ENCODE assay signal across 15 cellular contexts in genomic region chr6:118122161-118122560, GRCh38.
A peak's percentile ranks its signal among the peaks of the same experiment; 100 is the strongest.
DNase-seq lines count a peak whose midpoint lies in the region; ATAC-seq and TF ChIP-seq lines count a peak whose summit lies in the region.
"Had no signal": no experiment of that assay in that cellular context is flagged by ENCODE, and none has a peak within 500 bp of the region (broad histone marks: within the 10 kb centered on the region; RNA-seq: fewer than 3 reads in every experiment).

No MANE protein-coding gene starts in this region.

- H3K27ac Mint-ChIP-seq in activated CD4-positive, alpha-beta memory T cell treated with anti-CD3 and anti-CD28 coated beads for 36 hours, result no peak overlapping the region
- H3K27ac Mint-ChIP-seq: B cell; CD4-positive, alpha-beta T cell; H9 had no signal

- H2AFZ ChIP-seq in Loucy (ENCODE audit: low read length), result peak overlapping the region; percentile 77; the same call in 1 of the 2 replicates
- H2AFZ ChIP-seq: GM23248 had no signal

- peaks cover 2% of the 10 kb centered on the region for H3K27me3 Mint-ChIP-seq in activated CD4-positive, alpha-beta memory T cell treated with anti-CD3 and anti-CD28 coated beads for 36 hours
- H3K27me3 Mint-ChIP-seq: B cell had no signal

- no peaks in the 10 kb centered on the region for H3K36me3 Mint-ChIP-seq in activated CD4-positive, alpha-beta memory T cell treated with anti-CD3 and anti-CD28 coated beads for 36 hours

- peak overlapping the region; percentile 46 for H3K4me2 ChIP-seq in Loucy (ENCODE audit: low read depth, low read length, poor library complexity, severe bottlenecking)

- no peak overlapping the region for H3K9ac ChIP-seq in Loucy (ENCODE audit: low read depth, low read length, poor library complexity, severe bottlenecking)
- H3K9ac ChIP-seq in iPS-15b (ENCODE audit: low read depth, low read length), result peak overlapping the region; percentile 37
- H3K9ac ChIP-seq: GM23248 had no signal

- no peaks in the 10 kb centered on the region for H3F3A ChIP-seq in Loucy (ENCODE audit: low read depth)

- no peak for TF ChIP-seq CTCF in Loucy (conservative IDR thresholded peaks at IDR 0.05; ENCODE audit: low read length)

- intact Hi-C loops in activated CD4-positive, alpha-beta memory T cell treated with anti-CD3 and anti-CD28 coated beads for 36 hours (cut with micrococcal nuclease), result no loop called here
- intact Hi-C loops in left cardiac atrium (cut with DNase I), result no loop called here

- no peak for ATAC-seq in left cardiac atrium

- CTCF ChIA-PET in activated CD4-positive, alpha-beta memory T cell treated with anti-CD3 and anti-CD28 coated beads for 36 hours (lab: Charles Lee), result no interaction called here

- DNase-seq in astrocyte of the hippocampus (ENCODE audit: low read depth, low spot score), result peak; percentile 57
- peak; percentile 33 for DNase-seq in putamen (ENCODE audit: low spot score)
- no peak for DNase-seq in RPMI8226
- no peak for DNase-seq in activated CD4-positive, alpha-beta memory T cell treated with anti-CD3 and anti-CD28 coated beads for 36 hours
- DNase-seq in left cardiac atrium, result no peak
- DNase-seq: C1 segment of cervical spinal cord; Calu3; CD4-positive, alpha-beta T cell; DMS79; GM23248; H9 had no signal

- peaks cover 5% of the 10 kb centered on the region for H3K4me1 Mint-ChIP-seq in activated CD4-positive, alpha-beta memory T cell treated with anti-CD3 and anti-CD28 coated beads for 36 hours (ENCODE audit: low read depth)
- H3K4me1 Mint-ChIP-seq: B cell had no signal

- no peak overlapping the region for H3K4me3 Mint-ChIP-seq in activated CD4-positive, alpha-beta memory T cell treated with anti-CD3 and anti-CD28 coated beads for 36 hours
- H3K4me3 Mint-ChIP-seq: B cell; CD4-positive, alpha-beta T cell; H9 had no signal

- H3K4me1 ChIP-seq in Loucy (ENCODE audit: insufficient read depth, low read length, poor library complexity, severe bottlenecking) (no peaks in the 10 kb centered on the region), iPS-15b (ENCODE audit: control insufficient read depth, insufficient read depth, low read length) (peaks cover 3% of the 10 kb centered on the region)

- no peak overlapping the region for H3K4me3 ChIP-seq in Loucy (ENCODE audit: low read length, poor library complexity, severe bottlenecking)
- no peak overlapping the region for H3K4me3 ChIP-seq in iPS-15b (ENCODE audit: low read depth, low read length)
- H3K4me3 ChIP-seq: GM12878, GM23248 had no signal

- no peaks in the 10 kb centered on the region for H3K9me2 ChIP-seq in Loucy (replicated peaks; ENCODE audit: low read depth, low read length)

- H3K36me3 ChIP-seq in Loucy (ENCODE audit: insufficient read depth, low read length) (no peaks in the 10 kb centered on the region), iPS-15b (ENCODE audit: control insufficient read depth, insufficient read depth, low read length) (no peaks in the 10 kb centered on the region)

- H3K9me3 ChIP-seq in Loucy (ENCODE audit: insufficient read depth, low read depth, low read length), result no peaks in the 10 kb centered on the region
- no peaks in the 10 kb centered on the region for H3K9me3 ChIP-seq in iPS-15b (ENCODE audit: control insufficient read depth, insufficient read depth, low read length)

- POLR2A ChIA-PET in activated CD4-positive, alpha-beta memory T cell treated with anti-CD3 and anti-CD28 coated beads for 36 hours (lab: Charles Lee), result interaction anchor here (0.6 kb wide), 1 partner anchor 22 kb away, joined by 5 read pairs; no protein-coding TSS in a partner anchor

- H4K20me1 ChIP-seq in Loucy (ENCODE audit: insufficient read depth, low read length, poor library complexity, severe bottlenecking), result no peaks in the 10 kb centered on the region

- H3K27me3 ChIP-seq in Loucy (ENCODE audit: insufficient read depth, low read length, poor library complexity, severe bottlenecking) (no peaks in the 10 kb centered on the region), iPS-15b (ENCODE audit: control insufficient read depth, insufficient read depth, low read length) (no peaks in the 10 kb centered on the region)

- H3K9me3 Mint-ChIP-seq in activated CD4-positive, alpha-beta memory T cell treated with anti-CD3 and anti-CD28 coated beads for 36 hours, result no peaks in the 10 kb centered on the region
- H3K9me3 Mint-ChIP-seq: CD4-positive, alpha-beta T cell; H9 had no signal

- no peaks in the 10 kb centered on the region for H3K79me2 ChIP-seq in Loucy (ENCODE audit: insufficient read depth, low read length)

Comparison
In these comparisons a context has a peak if more than half of its experiments do, and no peak if none do; other contexts are left out.
1. DNase-seq: peak in astrocyte of the hippocampus (single experiment) and putamen (single experiment); none in RPMI8226 (single experiment), activated CD4-positive, alpha-beta memory T cell treated with anti-CD3 and anti-CD28 coated beads for 36 hours (single experiment) and left cardiac atrium (single experiment).